8 cellular contexts compared by ENCODE assay signal in genomic region chr7:112391841-112392286, GRCh38. TPM values are rescaled to one million over a fixed set of nuclear protein-coding genes. Genes with fewer than 3 reads are reported as not detected.
A peak's percentile ranks its signal among the peaks of the same experiment; 100 is the strongest.
DNase-seq lines count a peak whose midpoint lies in the region; ATAC-seq, FAIRE-seq and TF ChIP-seq lines count a peak whose summit lies in the region.
"Not testable (repeated sequence)": the region's sequence is repeated elsewhere in the genome, so short reads cannot be mapped to it uniquely, and the experiment has no call there.

No MANE protein-coding gene starts in this region.

- H3K4me3 Mint-ChIP-seq in CD8-positive, alpha-beta T cell, result peak overlapping the region; percentile 83
- peak overlapping the region; percentile 84 for H3K4me3 Mint-ChIP-seq in activated T-cell treated with anti-CD3 and anti-CD28 coated beads, Interleukin-2, amount 50 U/mL, for 4 hours

- peaks cover 12% of the 10 kb centered on the region for H3K4me1 Mint-ChIP-seq in CD8-positive, alpha-beta T cell (ENCODE audit: low read depth)
- H3K4me1 Mint-ChIP-seq in activated T-cell treated with anti-CD3 and anti-CD28 coated beads, Interleukin-2, amount 50 U/mL, for 4 hours (ENCODE audit: low read depth), result peaks cover 10% of the 10 kb centered on the region

- peak overlapping the region; percentile 86 for H3K27ac Mint-ChIP-seq in CD8-positive, alpha-beta T cell

- POLR2A ChIA-PET in CD8-positive, alpha-beta T cell (lab: Charles Lee), result not testable (repeated sequence)

- H3K27me3 Mint-ChIP-seq in CD8-positive, alpha-beta T cell (ENCODE audit: low read depth); activated T-cell treated with anti-CD3 and anti-CD28 coated beads, Interleukin-2, amount 50 U/mL, for 4 hours (ENCODE audit: low read depth): not testable (repeated sequence)

- not testable (repeated sequence) for H3K27me3 ChIP-seq in CD8-positive, alpha-beta T cell (ENCODE audit: insufficient read depth, low read length)

- H3K36me3 Mint-ChIP-seq in CD8-positive, alpha-beta T cell; activated T-cell treated with anti-CD3 and anti-CD28 coated beads, Interleukin-2, amount 50 U/mL, for 4 hours (ENCODE audit: insufficient read depth): not testable (repeated sequence)

- H3K4me1 ChIP-seq in CD8-positive, alpha-beta T cell (ENCODE audit: insufficient read depth, low read length); mucosa of descending colon (ENCODE audit: low read depth): not testable (repeated sequence)

- not testable (repeated sequence) for H3K9me3 Mint-ChIP-seq in CD8-positive, alpha-beta T cell; activated T-cell treated with anti-CD3 and anti-CD28 coated beads, Interleukin-2, amount 50 U/mL, for 4 hours

- intact Hi-C loops in CD8-positive, alpha-beta T cell (cut with DNase I, micrococcal nuclease), result loop anchor here (1.0 to 5.0 kb wide), 7 partner anchors 57 to 830 kb away; partner anchors contain the start of genes DOCK4 (in 1 of the 2), IFRD1 (in 1 of the 2), IMMP2L (in 1 of the 2) and TMEM168 (in 1 of the 2)
- intact Hi-C loops in mucosa of descending colon (cut with DNase I, micrococcal nuclease), result not testable (repeated sequence)

- peak; percentile 76 for ATAC-seq in CD8-positive, alpha-beta T cell
- ATAC-seq in GM21447 (IDR thresholded peaks at IDR 0.05; ENCODE audit: unreplicated experiment) (peak; percentile 68), mucosa of descending colon (peak; percentile 81)
- peak; percentile 57 to 89 for ATAC-seq in activated T-cell treated with anti-CD3 and anti-CD28 coated beads, Interleukin-2, amount 50 U/mL, for 4 hours

- peak; percentile 16 for TF ChIP-seq POLR2A in erythroblast (IDR thresholded peaks at IDR 0.05; ENCODE audit: low read length)

- TF ChIP-seq CTCF in CD8-positive, alpha-beta T cell (IDR thresholded peaks at IDR 0.05); mucosa of descending colon (IDR thresholded peaks at IDR 0.05): not testable (repeated sequence)

- CTCF ChIA-PET in CD8-positive, alpha-beta T cell (lab: Charles Lee), result not testable (repeated sequence)

- peak overlapping the region; percentile 56 for H3K27ac ChIP-seq in CD8-positive, alpha-beta T cell (ENCODE audit: low read depth, low read length)

- FAIRE-seq in RCC 7860 (lab: Jason Lieb, UNC), result not testable (repeated sequence)

- not testable (repeated sequence) for H3K9me3 ChIP-seq in CD8-positive, alpha-beta T cell (ENCODE audit: low read length); mucosa of descending colon

- peak overlapping the region; percentile 77 for H3K4me3 ChIP-seq in CD8-positive, alpha-beta T cell (ENCODE audit: low read depth, low read length)
- H3K4me3 ChIP-seq in mucosa of descending colon, result peak overlapping the region; percentile 4

- H3K36me3 ChIP-seq in CD8-positive, alpha-beta T cell (ENCODE audit: insufficient read depth, low read length); mucosa of descending colon (ENCODE audit: low read depth): not testable (repeated sequence)

- peak; percentile 41 to 78 (median 61) for DNase-seq in CD8-positive, alpha-beta T cell
- DNase-seq in LHCN-M2 (ENCODE audit: low read depth) (peak; percentile 44), RCC 7860 (ENCODE audit: low spot score) (peak; percentile 67), erythroblast (lab: John Stamatoyannopoulos, UW) (peak; percentile 68 to 79), mucosa of descending colon (peak; percentile 81 to 83 (median 82))
- peak; percentile 66 for DNase-seq in activated T-cell treated with anti-CD3 and anti-CD28 coated beads, Interleukin-2, amount 50 U/mL, for 4 hours
- peak; percentile 33 for DNase-seq in stimulated activated CD8-positive, alpha-beta memory T cell treated with anti-CD3 and anti-CD28 coated beads, Interleukin-15, amount 100 ng/mL, for 1 hour (ENCODE audit: low read depth)

RNA-seq across cellular contexts. Expression of gene IFRD1, which starts 58.4 kb away (rescaled TPM):
- total RNA-seq in CD8-positive, alpha-beta T cell, result 100 to 1,000 TPM; 292 to 301 TPM
- 42.1 and 48.7 TPM in 2 replicates for total RNA-seq in LHCN-M2 (2014; rRNA removed)
- 17.4 TPM for polyA plus RNA-seq in LHCN-M2 (2012)
- 10 to 100 TPM; 83.5 to 90.2 (median 86.8) TPM for total RNA-seq in activated T-cell treated with anti-CD3 and anti-CD28 coated beads, Interleukin-2, amount 50 U/mL, for 4 hours
- 10 to 100 TPM; 31.2 to 68.0 (median 47.1) TPM for total RNA-seq in mucosa of descending colon

Comparison
In these comparisons a context has a peak if more than half of its experiments do, and no peak if none do; other contexts are left out.
1. Peak in every context shown above with its lines: DNase-seq, ATAC-seq, H3K4me3 ChIP-seq and H3K27ac ChIP-seq.